In the genomic region with DNA sequence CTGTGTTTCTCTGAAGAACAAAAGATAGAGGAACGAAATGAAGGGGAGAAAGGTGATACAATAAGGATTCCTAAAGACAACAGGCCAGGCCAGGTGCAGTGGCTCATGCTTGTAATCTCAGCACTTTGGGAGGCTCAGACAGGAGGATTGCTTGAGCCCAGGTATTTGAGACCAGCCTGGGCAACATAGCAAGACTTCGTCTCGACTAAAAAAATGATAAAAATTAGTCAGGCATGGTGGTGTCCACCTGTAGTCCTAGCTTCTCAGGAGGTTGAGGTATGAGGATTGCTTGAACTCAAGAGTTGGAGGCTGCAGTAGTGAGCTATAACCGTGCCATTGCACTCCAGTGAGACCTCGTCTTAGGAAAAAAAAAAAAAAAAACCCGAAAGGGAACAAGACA, we compare ENCODE assay signal across 1 cellular context.
TF ChIP-seq lines count a peak whose summit lies in the region.

No MANE protein-coding gene starts in this region.

TF ChIP-seq in SK-N-SH, 30 proteins besides CTCF, POLR2A, EP300 and RAD21 (continued from another document):
- TF ChIP-seq, protein P1, sequence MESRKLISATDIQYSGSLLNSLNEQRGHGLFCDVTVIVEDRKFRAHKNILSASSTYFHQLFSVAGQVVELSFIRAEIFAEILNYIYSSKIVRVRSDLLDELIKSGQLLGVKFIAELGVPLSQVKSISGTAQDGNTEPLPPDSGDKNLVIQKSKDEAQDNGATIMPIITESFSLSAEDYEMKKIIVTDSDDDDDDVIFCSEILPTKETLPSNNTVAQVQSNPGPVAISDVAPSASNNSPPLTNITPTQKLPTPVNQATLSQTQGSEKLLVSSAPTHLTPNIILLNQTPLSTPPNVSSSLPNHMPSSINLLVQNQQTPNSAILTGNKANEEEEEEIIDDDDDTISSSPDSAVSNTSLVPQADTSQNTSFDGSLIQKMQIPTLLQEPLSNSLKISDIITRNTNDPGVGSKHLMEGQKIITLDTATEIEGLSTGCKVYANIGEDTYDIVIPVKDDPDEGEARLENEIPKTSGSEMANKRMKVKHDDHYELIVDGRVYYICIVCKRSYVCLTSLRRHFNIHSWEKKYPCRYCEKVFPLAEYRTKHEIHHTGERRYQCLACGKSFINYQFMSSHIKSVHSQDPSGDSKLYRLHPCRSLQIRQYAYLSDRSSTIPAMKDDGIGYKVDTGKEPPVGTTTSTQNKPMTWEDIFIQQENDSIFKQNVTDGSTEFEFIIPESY (IDR thresholded peaks at IDR 0.05; ENCODE audit: borderline replicate concordance, low read depth) = no peak
- TF ChIP-seq RFX5 (IDR thresholded peaks at IDR 0.05; ENCODE audit: low read length) (no peak), EZH2phosphoT487 (IDR thresholded peaks at IDR 0.05; ENCODE audit: borderline replicate concordance, low read depth) (no peak), NRF1 (IDR thresholded peaks at IDR 0.05; ENCODE audit: low read depth, low read length) (no peak), YY1 (IDR thresholded peaks at IDR 0.05; ENCODE audit: low read depth) (no peak), TCF12 (IDR thresholded peaks at IDR 0.05) (no peak), RXRA (IDR thresholded peaks at IDR 0.05; ENCODE audit: borderline replicate concordance, low read depth) (no peak), NFIC (IDR thresholded peaks at IDR 0.05; ENCODE audit: borderline replicate concordance) (no peak), RCOR1 (IDR thresholded peaks at IDR 0.05; ENCODE audit: low read length) (no peak)
- TF ChIP-seq, protein P2, sequence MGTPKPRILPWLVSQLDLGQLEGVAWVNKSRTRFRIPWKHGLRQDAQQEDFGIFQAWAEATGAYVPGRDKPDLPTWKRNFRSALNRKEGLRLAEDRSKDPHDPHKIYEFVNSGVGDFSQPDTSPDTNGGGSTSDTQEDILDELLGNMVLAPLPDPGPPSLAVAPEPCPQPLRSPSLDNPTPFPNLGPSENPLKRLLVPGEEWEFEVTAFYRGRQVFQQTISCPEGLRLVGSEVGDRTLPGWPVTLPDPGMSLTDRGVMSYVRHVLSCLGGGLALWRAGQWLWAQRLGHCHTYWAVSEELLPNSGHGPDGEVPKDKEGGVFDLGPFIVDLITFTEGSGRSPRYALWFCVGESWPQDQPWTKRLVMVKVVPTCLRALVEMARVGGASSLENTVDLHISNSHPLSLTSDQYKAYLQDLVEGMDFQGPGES (IDR thresholded peaks at IDR 0.05; ENCODE audit: low read depth, low read length) = no peak
